Comparison of ENCODE assay signal across 8 cellular contexts in the genomic region with DNA sequence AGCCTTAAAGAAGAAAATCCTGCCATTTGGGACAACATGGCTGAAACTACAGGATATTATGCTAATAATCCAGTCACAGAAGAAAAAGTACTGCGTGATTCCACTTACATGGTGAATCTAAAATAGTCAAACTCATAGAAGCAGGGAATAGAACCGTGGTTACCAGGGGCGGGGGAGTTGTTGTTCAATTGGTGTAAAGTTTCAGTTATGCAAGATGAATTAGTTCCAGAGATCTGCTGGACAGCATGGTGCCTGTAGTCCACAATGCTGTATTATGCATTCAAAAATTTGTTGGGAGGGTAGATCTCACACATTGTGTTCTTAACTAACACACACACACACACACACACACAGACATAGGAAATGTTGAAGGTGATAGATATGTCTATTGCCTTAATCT.
"Had no signal": no experiment of that assay in that cellular context is flagged by ENCODE, and none has a peak within 500 bp of the region (broad histone marks: within the 10 kb centered on the region; RNA-seq: fewer than 3 reads in every experiment).

No MANE protein-coding gene starts in this region.

- H3K4me3 ChIP-seq: GM23248, GM23338, HAP-1 had no signal

- H3K27ac ChIP-seq: GM23248 had no signal

- DNase-seq: GM23248, GOT3, H7, H9, HCEC 1CT, HFFc6 had no signal

- H3K36me3 ChIP-seq: HAP-1 had no signal

- H3K4me1 ChIP-seq: HAP-1 had no signal

- H3K9me3 ChIP-seq: HAP-1 had no signal
